In the genomic region with DNA sequence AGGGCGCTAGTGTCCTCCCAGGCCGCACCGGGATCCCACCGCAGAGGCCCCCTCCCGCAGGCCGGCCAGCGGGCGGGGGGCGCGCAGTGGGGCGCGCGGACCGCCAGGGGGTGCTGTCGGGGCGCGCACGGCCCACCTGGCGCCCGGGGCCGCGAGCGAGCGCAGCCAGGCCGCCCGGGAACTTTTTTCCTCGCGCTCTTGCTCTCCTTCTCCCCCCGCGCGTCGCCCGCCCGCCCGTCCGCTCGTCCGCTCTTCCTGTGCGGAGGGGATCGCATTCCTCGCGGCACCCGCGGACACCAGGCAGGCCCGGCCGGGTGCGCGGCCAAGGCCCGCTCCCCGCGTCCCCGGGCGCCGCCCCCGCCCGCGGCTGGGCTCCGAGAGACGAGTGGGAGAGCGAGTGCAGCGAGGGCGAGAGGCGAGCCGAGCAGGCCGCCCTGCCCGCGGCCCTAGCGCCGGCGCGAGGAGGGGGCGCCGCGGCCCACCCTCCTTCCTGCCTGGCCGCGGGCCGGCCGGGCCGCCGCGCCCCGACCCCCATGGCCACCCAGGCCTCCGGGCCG, we compare ENCODE assay signal across 8 cellular contexts. TPM values are rescaled to one million over a fixed set of nuclear protein-coding genes. Genes with fewer than 3 reads are reported as not detected.
DNase-seq lines count a peak whose midpoint lies in the region; ATAC-seq, FAIRE-seq and TF ChIP-seq lines count a peak whose summit lies in the region.

A gene with protein sequence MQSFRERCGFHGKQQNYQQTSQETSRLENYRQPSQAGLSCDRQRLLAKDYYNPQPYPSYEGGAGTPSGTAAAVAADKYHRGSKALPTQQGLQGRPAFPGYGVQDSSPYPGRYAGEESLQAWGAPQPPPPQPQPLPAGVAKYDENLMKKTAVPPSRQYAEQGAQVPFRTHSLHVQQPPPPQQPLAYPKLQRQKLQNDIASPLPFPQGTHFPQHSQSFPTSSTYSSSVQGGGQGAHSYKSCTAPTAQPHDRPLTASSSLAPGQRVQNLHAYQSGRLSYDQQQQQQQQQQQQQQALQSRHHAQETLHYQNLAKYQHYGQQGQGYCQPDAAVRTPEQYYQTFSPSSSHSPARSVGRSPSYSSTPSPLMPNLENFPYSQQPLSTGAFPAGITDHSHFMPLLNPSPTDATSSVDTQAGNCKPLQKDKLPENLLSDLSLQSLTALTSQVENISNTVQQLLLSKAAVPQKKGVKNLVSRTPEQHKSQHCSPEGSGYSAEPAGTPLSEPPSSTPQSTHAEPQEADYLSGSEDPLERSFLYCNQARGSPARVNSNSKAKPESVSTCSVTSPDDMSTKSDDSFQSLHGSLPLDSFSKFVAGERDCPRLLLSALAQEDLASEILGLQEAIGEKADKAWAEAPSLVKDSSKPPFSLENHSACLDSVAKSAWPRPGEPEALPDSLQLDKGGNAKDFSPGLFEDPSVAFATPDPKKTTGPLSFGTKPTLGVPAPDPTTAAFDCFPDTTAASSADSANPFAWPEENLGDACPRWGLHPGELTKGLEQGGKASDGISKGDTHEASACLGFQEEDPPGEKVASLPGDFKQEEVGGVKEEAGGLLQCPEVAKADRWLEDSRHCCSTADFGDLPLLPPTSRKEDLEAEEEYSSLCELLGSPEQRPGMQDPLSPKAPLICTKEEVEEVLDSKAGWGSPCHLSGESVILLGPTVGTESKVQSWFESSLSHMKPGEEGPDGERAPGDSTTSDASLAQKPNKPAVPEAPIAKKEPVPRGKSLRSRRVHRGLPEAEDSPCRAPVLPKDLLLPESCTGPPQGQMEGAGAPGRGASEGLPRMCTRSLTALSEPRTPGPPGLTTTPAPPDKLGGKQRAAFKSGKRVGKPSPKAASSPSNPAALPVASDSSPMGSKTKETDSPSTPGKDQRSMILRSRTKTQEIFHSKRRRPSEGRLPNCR (N-terminal part only) (plus strand): TSS at position 272 of the 557 bp plus-strand sequence. CDS start 111,491 bp downstream, outside the sequence.

- TF ChIP-seq CTCF in WERI-Rb-1 (IDR thresholded peaks at IDR 0.05; ENCODE audit: low read depth, low read length) (peak; percentile 68), bronchial epithelial cell (IDR thresholded peaks at IDR 0.05; ENCODE audit: insufficient read depth, low read length, severe bottlenecking) (peak; percentile 44)

- FAIRE-seq in bronchial epithelial cell (lab: Jason Lieb, UNC): no peak

- peak within 1 kb of the TSS; percentile 79 for H3K4me3 ChIP-seq in WERI-Rb-1 (ENCODE audit: low read depth, low read length)
- peak within 1 kb of the TSS; percentile 80 for H3K4me3 ChIP-seq in bronchial epithelial cell (ENCODE audit: low read depth, low read length)
- H3K4me3 ChIP-seq in skin epidermis: peak within 1 kb of the TSS; percentile 62 to 87 (median 84)

- H3K36me3 ChIP-seq in WERI-Rb-1: peaks cover 29% of the 10 kb centered on the region
- peaks cover 3% of the 10 kb centered on the region for H3K36me3 ChIP-seq in bronchial epithelial cell (ENCODE audit: control insufficient read depth, insufficient read depth, low read length)

- H3K9me3 ChIP-seq in WERI-Rb-1 (ENCODE audit: severe bottlenecking): no peaks in the 10 kb centered on the region

- H3K27ac ChIP-seq in WERI-Rb-1 (peak within 1 kb of the TSS; percentile 97), skin epidermis (peak within 1 kb of the TSS; percentile 81 to 99 (median 94))

- H3K27me3 ChIP-seq in WERI-Rb-1 (ENCODE audit: insufficient read depth, low read depth, severe bottlenecking) (no peaks in the 10 kb centered on the region), bronchial epithelial cell (ENCODE audit: control insufficient read depth, insufficient read depth, low read length) (no peaks in the 10 kb centered on the region)

- peak; percentile 52 for ATAC-seq in GM18498 (IDR thresholded peaks at IDR 0.05; ENCODE audit: unreplicated experiment)
- ATAC-seq in HG02852 (IDR thresholded peaks at IDR 0.05; ENCODE audit: unreplicated experiment): peak; percentile 56
- ATAC-seq in HG02870 (IDR thresholded peaks at IDR 0.05; ENCODE audit: unreplicated experiment): no peak

- DNase-seq in NCI-H2171 (lab: John Stamatoyannopoulos, UW) (peak; percentile 87), WERI-Rb-1 (peak; percentile 79), bronchial epithelial cell (ENCODE audit: low read depth) (peak; percentile 40), iPS-NIHi7 (ENCODE audit: extremely low spot score) (peak; percentile 86)

RNA-seq across cellular contexts. Expression of the gene that starts here (rescaled TPM):
- total RNA-seq in bronchial epithelial cell: 7.4 and 8.8 TPM in 2 replicates
